In the genomic region with DNA sequence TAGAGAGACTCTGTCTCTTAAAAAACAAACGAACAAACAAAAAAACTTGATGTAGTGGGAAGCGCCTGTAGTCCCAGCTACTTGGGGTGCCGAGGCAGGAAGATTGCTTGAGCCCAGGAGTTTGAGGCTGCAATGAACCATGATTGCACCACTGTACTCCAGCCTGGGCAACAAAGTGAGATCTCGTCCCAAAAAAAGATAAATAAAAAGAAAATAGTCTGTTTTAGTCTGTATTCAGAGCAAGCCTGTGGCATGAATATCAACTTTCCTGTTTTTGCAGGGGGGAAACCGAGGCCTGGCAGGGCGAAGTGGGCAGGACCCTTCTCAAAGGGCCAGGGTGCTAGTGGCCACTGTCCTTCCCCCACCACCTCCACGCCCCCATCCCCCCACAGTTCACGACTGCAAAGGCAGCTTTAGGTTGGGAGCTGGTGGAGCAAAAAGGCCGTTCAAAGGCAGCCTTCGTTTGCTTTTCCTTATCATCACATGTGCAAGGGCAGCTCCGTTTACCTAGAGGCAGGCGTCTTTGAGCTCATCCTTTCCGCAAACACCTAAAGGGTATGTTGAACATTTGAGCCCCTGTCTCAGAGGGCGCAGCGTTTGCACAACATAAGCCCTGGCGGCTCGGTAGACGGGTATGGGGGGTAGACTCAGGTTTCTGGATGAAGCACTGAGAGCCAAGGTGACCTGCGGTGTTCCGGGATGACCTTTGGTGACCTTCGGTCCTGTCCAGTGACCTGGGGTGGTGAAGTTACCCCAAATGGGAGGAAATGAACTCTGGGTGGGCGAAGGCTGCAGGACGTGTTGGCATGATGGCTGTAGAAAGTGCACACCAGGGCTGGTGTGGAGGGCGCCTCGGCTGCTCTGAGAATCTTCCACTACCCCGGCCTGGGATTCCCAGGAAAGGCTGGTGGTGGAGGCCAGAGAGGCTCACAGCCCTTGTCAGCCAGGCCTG, we compare ENCODE assay signal across 1 cellular context.
TF ChIP-seq lines count a peak whose summit lies in the region.

No MANE protein-coding gene starts in this region.

TF ChIP-seq in HepG2, 621 proteins besides CTCF, POLR2A, EP300 and RAD21 (continued from another document and continues in another):
- TF ChIP-seq, protein P1, sequence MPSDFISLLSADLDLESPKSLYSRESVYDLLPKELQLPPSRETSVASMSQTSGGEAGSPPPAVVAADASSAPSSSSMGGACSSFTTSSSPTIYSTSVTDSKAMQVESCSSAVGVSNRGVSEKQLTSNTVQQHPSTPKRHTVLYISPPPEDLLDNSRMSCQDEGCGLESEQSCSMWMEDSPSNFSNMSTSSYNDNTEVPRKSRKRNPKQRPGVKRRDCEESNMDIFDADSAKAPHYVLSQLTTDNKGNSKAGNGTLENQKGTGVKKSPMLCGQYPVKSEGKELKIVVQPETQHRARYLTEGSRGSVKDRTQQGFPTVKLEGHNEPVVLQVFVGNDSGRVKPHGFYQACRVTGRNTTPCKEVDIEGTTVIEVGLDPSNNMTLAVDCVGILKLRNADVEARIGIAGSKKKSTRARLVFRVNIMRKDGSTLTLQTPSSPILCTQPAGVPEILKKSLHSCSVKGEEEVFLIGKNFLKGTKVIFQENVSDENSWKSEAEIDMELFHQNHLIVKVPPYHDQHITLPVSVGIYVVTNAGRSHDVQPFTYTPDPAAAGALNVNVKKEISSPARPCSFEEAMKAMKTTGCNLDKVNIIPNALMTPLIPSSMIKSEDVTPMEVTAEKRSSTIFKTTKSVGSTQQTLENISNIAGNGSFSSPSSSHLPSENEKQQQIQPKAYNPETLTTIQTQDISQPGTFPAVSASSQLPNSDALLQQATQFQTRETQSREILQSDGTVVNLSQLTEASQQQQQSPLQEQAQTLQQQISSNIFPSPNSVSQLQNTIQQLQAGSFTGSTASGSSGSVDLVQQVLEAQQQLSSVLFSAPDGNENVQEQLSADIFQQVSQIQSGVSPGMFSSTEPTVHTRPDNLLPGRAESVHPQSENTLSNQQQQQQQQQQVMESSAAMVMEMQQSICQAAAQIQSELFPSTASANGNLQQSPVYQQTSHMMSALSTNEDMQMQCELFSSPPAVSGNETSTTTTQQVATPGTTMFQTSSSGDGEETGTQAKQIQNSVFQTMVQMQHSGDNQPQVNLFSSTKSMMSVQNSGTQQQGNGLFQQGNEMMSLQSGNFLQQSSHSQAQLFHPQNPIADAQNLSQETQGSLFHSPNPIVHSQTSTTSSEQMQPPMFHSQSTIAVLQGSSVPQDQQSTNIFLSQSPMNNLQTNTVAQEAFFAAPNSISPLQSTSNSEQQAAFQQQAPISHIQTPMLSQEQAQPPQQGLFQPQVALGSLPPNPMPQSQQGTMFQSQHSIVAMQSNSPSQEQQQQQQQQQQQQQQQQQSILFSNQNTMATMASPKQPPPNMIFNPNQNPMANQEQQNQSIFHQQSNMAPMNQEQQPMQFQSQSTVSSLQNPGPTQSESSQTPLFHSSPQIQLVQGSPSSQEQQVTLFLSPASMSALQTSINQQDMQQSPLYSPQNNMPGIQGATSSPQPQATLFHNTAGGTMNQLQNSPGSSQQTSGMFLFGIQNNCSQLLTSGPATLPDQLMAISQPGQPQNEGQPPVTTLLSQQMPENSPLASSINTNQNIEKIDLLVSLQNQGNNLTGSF (CRISPR knock-in tag; IDR thresholded peaks at IDR 0.05), result no peak
- TF ChIP-seq ZNF451 (CRISPR knock-in tag; IDR thresholded peaks at IDR 0.05) (peak; percentile 88; the same call in 1 of the 2 replicates), ZBTB7B (CRISPR knock-in tag; IDR thresholded peaks at IDR 0.05) (peak; percentile 98; the same call in 1 of the 2 replicates), ZNF329 (CRISPR knock-in tag; IDR thresholded peaks at IDR 0.05; ENCODE audit: low read depth) (no peak), NCOA2 (CRISPR knock-in tag; IDR thresholded peaks at IDR 0.05) (peak; percentile 99), ATAD3A (CRISPR knock-in tag; IDR thresholded peaks at IDR 0.05) (no peak), ZNF337 (CRISPR knock-in tag; IDR thresholded peaks at IDR 0.05; ENCODE audit: borderline replicate concordance, low read depth) (no peak), ZNF256 (CRISPR knock-in tag; conservative IDR thresholded peaks at IDR 0.05) (0 out of 2 replicates have a peak, but pooled peaks have one; percentile 71), NFIB (CRISPR knock-in tag; IDR thresholded peaks at IDR 0.05; ENCODE audit: borderline replicate concordance) (no peak), ZMYM2 (CRISPR knock-in tag; IDR thresholded peaks at IDR 0.05) (peak; percentile 65), SP4 (CRISPR knock-in tag; IDR thresholded peaks at IDR 0.05) (no peak; the same call in 1 of the 2 replicates), ZNF839 (CRISPR knock-in tag; IDR thresholded peaks at IDR 0.05; ENCODE audit: borderline replicate concordance) (no peak), ZNF260 (CRISPR knock-in tag; IDR thresholded peaks at IDR 0.05; ENCODE audit: borderline replicate concordance, low read depth) (no peak), ZNF790 (CRISPR knock-in tag; IDR thresholded peaks at IDR 0.05; ENCODE audit: borderline replicate concordance) (no peak), DNMT3B (CRISPR knock-in tag; conservative IDR thresholded peaks at IDR 0.05) (0 out of 2 replicates have a peak, but pooled peaks have one; percentile 18), RBFOX2 (IDR thresholded peaks at IDR 0.05; ENCODE audit: low read depth, low read length) (peak; percentile 42; the same call in 1 of the 2 replicates), HOXA9 (CRISPR knock-in tag; IDR thresholded peaks at IDR 0.05; ENCODE audit: borderline replicate concordance) (0 out of 2 replicates have a peak, but pooled peaks have one; percentile 67), CENPX (CRISPR knock-in tag; IDR thresholded peaks at IDR 0.05) (no peak), PHB2 (IDR thresholded peaks at IDR 0.05; ENCODE audit: partially characterized antibody) (no peak), IKZF1 (IDR thresholded peaks at IDR 0.05) (no peak), ZNF274 (CRISPR knock-in tag; IDR thresholded peaks at IDR 0.05) (no peak), ETV5 (CRISPR knock-in tag; IDR thresholded peaks at IDR 0.05; ENCODE audit: borderline replicate concordance) (peak; percentile 94), HCFC1 (IDR thresholded peaks at IDR 0.05; ENCODE audit: low read depth, low read length) (no peak), ZBTB42 (CRISPR knock-in tag; IDR thresholded peaks at IDR 0.05) (no peak; the same call in 1 of the 2 replicates), ELF1 (CRISPR knock-in tag; IDR thresholded peaks at IDR 0.05) (peak; percentile 76), MTA3 (CRISPR knock-in tag; IDR thresholded peaks at IDR 0.05) (no peak), FOXO1 (CRISPR knock-in tag; IDR thresholded peaks at IDR 0.05) (peak; percentile 96), ZNF432 (CRISPR knock-in tag; IDR thresholded peaks at IDR 0.05; ENCODE audit: borderline replicate concordance) (no peak), ZNF879 (CRISPR knock-in tag; IDR thresholded peaks at IDR 0.05) (peak; percentile 72; the same call in 1 of the 2 replicates), ZNF83 (CRISPR knock-in tag; IDR thresholded peaks at IDR 0.05; ENCODE audit: borderline replicate concordance) (no peak), IKZF4 (CRISPR knock-in tag; IDR thresholded peaks at IDR 0.05; ENCODE audit: borderline replicate concordance, low read depth, not compliant biosample characterization) (no peak)
- TF ChIP-seq, protein P2, sequence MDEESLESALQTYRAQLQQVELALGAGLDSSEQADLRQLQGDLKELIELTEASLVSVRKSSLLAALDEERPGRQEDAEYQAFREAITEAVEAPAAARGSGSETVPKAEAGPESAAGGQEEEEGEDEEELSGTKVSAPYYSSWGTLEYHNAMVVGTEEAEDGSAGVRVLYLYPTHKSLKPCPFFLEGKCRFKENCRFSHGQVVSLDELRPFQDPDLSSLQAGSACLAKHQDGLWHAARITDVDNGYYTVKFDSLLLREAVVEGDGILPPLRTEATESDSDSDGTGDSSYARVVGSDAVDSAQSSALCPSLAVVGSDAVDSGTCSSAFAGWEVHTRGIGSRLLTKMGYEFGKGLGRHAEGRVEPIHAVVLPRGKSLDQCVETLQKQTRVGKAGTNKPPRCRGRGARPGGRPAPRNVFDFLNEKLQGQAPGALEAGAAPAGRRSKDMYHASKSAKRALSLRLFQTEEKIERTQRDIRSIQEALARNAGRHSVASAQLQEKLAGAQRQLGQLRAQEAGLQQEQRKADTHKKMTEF (CRISPR knock-in tag; IDR thresholded peaks at IDR 0.05), result peak; percentile 87
- TF ChIP-seq, protein P3, sequence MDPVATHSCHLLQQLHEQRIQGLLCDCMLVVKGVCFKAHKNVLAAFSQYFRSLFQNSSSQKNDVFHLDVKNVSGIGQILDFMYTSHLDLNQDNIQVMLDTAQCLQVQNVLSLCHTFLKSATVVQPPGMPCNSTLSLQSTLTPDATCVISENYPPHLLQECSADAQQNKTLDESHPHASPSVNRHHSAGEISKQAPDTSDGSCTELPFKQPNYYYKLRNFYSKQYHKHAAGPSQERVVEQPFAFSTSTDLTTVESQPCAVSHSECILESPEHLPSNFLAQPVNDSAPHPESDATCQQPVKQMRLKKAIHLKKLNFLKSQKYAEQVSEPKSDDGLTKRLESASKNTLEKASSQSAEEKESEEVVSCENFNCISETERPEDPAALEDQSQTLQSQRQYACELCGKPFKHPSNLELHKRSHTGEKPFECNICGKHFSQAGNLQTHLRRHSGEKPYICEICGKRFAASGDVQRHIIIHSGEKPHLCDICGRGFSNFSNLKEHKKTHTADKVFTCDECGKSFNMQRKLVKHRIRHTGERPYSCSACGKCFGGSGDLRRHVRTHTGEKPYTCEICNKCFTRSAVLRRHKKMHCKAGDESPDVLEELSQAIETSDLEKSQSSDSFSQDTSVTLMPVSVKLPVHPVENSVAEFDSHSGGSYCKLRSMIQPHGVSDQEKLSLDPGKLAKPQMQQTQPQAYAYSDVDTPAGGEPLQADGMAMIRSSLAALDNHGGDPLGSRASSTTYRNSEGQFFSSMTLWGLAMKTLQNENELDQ (CRISPR knock-in tag; IDR thresholded peaks at IDR 0.05; ENCODE audit: borderline replicate concordance), result no peak
- TF ChIP-seq, protein P4, sequence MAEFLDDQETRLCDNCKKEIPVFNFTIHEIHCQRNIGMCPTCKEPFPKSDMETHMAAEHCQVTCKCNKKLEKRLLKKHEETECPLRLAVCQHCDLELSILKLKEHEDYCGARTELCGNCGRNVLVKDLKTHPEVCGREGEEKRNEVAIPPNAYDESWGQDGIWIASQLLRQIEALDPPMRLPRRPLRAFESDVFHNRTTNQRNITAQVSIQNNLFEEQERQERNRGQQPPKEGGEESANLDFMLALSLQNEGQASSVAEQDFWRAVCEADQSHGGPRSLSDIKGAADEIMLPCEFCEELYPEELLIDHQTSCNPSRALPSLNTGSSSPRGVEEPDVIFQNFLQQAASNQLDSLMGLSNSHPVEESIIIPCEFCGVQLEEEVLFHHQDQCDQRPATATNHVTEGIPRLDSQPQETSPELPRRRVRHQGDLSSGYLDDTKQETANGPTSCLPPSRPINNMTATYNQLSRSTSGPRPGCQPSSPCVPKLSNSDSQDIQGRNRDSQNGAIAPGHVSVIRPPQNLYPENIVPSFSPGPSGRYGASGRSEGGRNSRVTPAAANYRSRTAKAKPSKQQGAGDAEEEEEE (CRISPR knock-in tag; IDR thresholded peaks at IDR 0.05; ENCODE audit: borderline replicate concordance), result no peak
- TF ChIP-seq, protein P5, sequence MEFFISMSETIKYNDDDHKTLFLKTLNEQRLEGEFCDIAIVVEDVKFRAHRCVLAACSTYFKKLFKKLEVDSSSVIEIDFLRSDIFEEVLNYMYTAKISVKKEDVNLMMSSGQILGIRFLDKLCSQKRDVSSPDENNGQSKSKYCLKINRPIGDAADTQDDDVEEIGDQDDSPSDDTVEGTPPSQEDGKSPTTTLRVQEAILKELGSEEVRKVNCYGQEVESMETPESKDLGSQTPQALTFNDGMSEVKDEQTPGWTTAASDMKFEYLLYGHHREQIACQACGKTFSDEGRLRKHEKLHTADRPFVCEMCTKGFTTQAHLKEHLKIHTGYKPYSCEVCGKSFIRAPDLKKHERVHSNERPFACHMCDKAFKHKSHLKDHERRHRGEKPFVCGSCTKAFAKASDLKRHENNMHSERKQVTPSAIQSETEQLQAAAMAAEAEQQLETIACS (CRISPR knock-in tag; IDR thresholded peaks at IDR 0.05), result peak; percentile 48; the same call in 1 of the 2 replicates
- TF ChIP-seq, protein P6, sequence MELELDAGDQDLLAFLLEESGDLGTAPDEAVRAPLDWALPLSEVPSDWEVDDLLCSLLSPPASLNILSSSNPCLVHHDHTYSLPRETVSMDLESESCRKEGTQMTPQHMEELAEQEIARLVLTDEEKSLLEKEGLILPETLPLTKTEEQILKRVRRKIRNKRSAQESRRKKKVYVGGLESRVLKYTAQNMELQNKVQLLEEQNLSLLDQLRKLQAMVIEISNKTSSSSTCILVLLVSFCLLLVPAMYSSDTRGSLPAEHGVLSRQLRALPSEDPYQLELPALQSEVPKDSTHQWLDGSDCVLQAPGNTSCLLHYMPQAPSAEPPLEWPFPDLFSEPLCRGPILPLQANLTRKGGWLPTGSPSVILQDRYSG (CRISPR knock-in tag; IDR thresholded peaks at IDR 0.05), result 0 out of 2 replicates have a peak, but pooled peaks have one; percentile 35
- TF ChIP-seq, protein P7, sequence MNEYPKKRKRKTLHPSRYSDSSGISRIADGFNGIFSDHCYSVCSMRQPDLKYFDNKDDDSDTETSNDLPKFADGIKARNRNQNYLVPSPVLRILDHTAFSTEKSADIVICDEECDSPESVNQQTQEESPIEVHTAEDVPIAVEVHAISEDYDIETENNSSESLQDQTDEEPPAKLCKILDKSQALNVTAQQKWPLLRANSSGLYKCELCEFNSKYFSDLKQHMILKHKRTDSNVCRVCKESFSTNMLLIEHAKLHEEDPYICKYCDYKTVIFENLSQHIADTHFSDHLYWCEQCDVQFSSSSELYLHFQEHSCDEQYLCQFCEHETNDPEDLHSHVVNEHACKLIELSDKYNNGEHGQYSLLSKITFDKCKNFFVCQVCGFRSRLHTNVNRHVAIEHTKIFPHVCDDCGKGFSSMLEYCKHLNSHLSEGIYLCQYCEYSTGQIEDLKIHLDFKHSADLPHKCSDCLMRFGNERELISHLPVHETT (CRISPR knock-in tag; conservative IDR thresholded peaks at IDR 0.05), result peak; percentile 68; the same call in 1 of the 2 replicates
- TF ChIP-seq, protein P8, sequence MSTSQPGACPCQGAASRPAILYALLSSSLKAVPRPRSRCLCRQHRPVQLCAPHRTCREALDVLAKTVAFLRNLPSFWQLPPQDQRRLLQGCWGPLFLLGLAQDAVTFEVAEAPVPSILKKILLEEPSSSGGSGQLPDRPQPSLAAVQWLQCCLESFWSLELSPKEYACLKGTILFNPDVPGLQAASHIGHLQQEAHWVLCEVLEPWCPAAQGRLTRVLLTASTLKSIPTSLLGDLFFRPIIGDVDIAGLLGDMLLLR (CRISPR knock-in tag; IDR thresholded peaks at IDR 0.05), result no peak; the same call in 1 of the 2 replicates
- TF ChIP-seq, protein P9, sequence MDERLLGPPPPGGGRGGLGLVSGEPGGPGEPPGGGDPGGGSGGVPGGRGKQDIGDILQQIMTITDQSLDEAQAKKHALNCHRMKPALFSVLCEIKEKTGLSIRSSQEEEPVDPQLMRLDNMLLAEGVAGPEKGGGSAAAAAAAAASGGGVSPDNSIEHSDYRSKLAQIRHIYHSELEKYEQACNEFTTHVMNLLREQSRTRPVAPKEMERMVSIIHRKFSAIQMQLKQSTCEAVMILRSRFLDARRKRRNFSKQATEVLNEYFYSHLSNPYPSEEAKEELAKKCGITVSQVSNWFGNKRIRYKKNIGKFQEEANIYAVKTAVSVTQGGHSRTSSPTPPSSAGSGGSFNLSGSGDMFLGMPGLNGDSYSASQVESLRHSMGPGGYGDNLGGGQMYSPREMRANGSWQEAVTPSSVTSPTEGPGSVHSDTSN (CRISPR knock-in tag; IDR thresholded peaks at IDR 0.05), result no peak
